Comparison of ENCODE assay signal across 8 cellular contexts in genomic region chr4:7304436-7304835, GRCh38.
"Had no signal": no experiment of that assay in that cellular context is flagged by ENCODE, and none has a peak within 500 bp of the region (broad histone marks: within the 10 kb centered on the region; RNA-seq: fewer than 3 reads in every experiment).

No MANE protein-coding gene starts in this region.

- H2AFZ ChIP-seq: GM23338 had no signal

- FAIRE-seq: H1, H54, HTR-8/SVneo, K562 had no signal

- H3K9me3 ChIP-seq: HAP-1 had no signal

- H3K36me3 ChIP-seq: HAP-1 had no signal

- DNase-seq: IMR-90 had no signal

- H3K4me3 ChIP-seq: GM23338, HAP-1, K562 had no signal

- ATAC-seq: GM23338, HCT116, K562 had no signal

- H3K4me1 ChIP-seq: HAP-1 had no signal

- H3K4me2 ChIP-seq: GM23338 had no signal
